In the genomic region with DNA sequence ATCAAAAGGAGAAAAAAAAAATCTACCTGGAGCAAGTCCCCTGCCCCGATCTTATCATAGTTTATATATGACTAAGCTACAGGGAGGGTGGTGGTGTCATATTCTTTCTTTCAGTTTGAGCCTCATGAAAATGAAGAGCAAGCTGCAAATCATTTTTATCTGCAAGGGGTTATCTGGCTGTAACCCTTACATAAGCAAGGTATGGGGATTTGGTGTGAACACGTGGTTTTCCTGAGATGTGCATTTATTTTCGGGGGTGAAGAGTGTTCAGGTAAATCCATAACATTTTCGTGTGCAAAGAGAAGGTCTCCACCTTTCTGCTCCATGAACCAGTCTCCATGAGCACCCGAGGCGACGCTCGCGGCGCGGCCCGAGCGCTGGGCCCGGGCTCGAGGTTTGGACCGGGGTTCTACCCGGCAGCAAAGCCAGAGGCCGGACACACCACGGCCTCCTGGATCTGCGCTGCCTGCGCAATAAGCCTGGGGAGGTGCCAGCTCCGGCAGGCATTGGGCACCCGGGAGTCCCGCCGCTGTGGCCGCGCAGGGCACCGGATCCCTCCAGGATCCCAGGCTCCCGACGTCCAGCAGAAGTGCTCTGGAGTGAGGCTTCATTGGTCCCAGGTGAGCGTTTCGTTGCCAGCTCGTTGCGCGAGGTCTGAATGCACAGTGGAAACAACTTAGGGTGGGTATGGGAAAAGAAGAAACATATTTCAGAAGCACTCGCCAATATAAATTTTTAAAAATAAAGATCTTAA, we compare ENCODE assay signal across 8 cellular contexts. TPM values are rescaled to one million over a fixed set of nuclear protein-coding genes. Genes with fewer than 3 reads are reported as not detected.
DNase-seq lines count a peak whose midpoint lies in the region; TF ChIP-seq lines count a peak whose summit lies in the region.

No MANE protein-coding gene starts in this region.

- H3K4me1 ChIP-seq in HAP-1 (peaks cover 5% of the 10 kb centered on the region), colonic mucosa (peaks cover 6% of the 10 kb centered on the region)

- peak overlapping the region; percentile 92 for H3K27ac ChIP-seq in colonic mucosa

- no peak for TF ChIP-seq CTCF in colonic mucosa (IDR thresholded peaks at IDR 0.05)

- in situ Hi-C loops in HAP-1 (cut with MboI; ENCODE audit: low sequenced_read_pairs): loop anchor here (5.0 kb wide), 1 partner anchor 63 kb away; no protein-coding TSS in a partner anchor

- intact Hi-C loops in colonic mucosa (cut with DNase I): loop anchor here (2.0 to 5.0 kb wide), 2 partner anchors 37 to 53 kb away; a partner anchor contains a TSS

- H3K27me3 ChIP-seq in HAP-1 (ENCODE audit: low read depth) (no peaks in the 10 kb centered on the region), colonic mucosa (no peaks in the 10 kb centered on the region)

- DNase-seq in stimulated activated CD4-positive, alpha-beta T cell treated with anti-CD3 and anti-CD28 coated beads, Interleukin-15, amount 100 ng/mL, for 1 hour (ENCODE audit: low read depth in 1 of 2, low spot score in 1 of 2): peak; percentile 24 to 38
- DNase-seq in stimulated activated CD4-positive, alpha-beta T cell treated with anti-CD3 and anti-CD28 coated beads, Interleukin-12 subunit alpha, Interleukin-12 subunit beta, amount 100 ng/mL, for 4 hours: no peak
- DNase-seq in HAP-1 (ENCODE audit: low spot score in 2 of 2) (peak; percentile 54 to 81), LHCN-M2 (ENCODE audit: low read depth) (peak; percentile 83), SW 1271 (lab: John Stamatoyannopoulos, UW) (peak; percentile 68 to 93), colonic mucosa (peak; percentile 79), kidney tubule cell (ENCODE audit: low spot score) (peak; percentile 88)
- DNase-seq in stimulated activated CD4-positive, alpha-beta T cell treated with anti-CD3 and anti-CD28 coated beads, Interleukin-1b, Interleukin-23, amount 100 ng/mL, for 4 hours (ENCODE audit: low read depth in 2 of 2): peak; percentile 5 to 34

- H3K9ac ChIP-seq in colonic mucosa (ENCODE audit: low read depth in 2 of 2, low read length in 2 of 2): peak overlapping the region; percentile 77 to 84

- H3K9me3 ChIP-seq in HAP-1: no peaks in the 10 kb centered on the region
- H3K9me3 ChIP-seq in colonic mucosa: no peaks in the 10 kb centered on the region

- H3K36me3 ChIP-seq in HAP-1 (replicated peaks): no peaks in the 10 kb centered on the region
- no peaks in the 10 kb centered on the region for H3K36me3 ChIP-seq in colonic mucosa

- peak overlapping the region; percentile 44 for H3K4me3 ChIP-seq in HAP-1
- H3K4me3 ChIP-seq in colonic mucosa: peak overlapping the region; percentile 73

RNA-seq across cellular contexts. Expression of a gene that starts 36.1 kb away (rescaled TPM):
- total RNA-seq in LHCN-M2 (2014; rRNA removed) (114 and 131 TPM in 2 replicates), colonic mucosa (10 to 100 TPM; 61.1 to 76.2 TPM)
- 14.3 TPM for polyA plus RNA-seq in LHCN-M2 (2012)
